Comparison of ENCODE assay signal across 1 cellular context in the genomic region with DNA sequence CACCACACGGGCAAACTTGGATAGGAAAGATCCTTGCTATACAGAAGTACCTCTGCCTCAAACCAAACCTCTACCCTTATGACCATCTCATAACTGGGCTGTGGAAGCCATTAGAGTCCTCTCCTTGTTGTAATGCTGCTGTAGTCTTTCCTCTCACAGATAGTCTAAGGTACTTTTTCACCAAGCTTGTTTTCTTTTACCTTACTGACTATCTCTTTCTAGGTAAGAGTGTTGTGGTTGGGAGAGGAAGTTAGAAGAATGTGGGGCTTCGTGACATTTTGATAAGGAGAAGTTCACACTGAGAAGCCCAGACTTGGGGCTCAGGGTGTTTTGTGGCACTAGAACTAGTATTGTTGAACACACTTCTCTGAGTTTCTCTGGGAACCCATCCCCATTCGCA.
TF ChIP-seq lines count a peak whose summit lies in the region.

No MANE protein-coding gene starts in this region.

TF ChIP-seq in IMR-90, 13 proteins besides CTCF, POLR2A, EP300 and RAD21:
- no peak for TF ChIP-seq MAZ (IDR thresholded peaks at IDR 0.05; ENCODE audit: borderline replicate concordance, low read depth, low read length)
- TF ChIP-seq, protein P1, sequence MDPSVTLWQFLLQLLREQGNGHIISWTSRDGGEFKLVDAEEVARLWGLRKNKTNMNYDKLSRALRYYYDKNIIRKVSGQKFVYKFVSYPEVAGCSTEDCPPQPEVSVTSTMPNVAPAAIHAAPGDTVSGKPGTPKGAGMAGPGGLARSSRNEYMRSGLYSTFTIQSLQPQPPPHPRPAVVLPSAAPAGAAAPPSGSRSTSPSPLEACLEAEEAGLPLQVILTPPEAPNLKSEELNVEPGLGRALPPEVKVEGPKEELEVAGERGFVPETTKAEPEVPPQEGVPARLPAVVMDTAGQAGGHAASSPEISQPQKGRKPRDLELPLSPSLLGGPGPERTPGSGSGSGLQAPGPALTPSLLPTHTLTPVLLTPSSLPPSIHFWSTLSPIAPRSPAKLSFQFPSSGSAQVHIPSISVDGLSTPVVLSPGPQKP (IDR thresholded peaks at IDR 0.05; ENCODE audit: borderline replicate concordance, low read depth, low read length) = no peak
- TF ChIP-seq RCOR1 (IDR thresholded peaks at IDR 0.05; ENCODE audit: insufficient replicate concordance, low read length) = no peak
- TF ChIP-seq CEBPB (IDR thresholded peaks at IDR 0.05; ENCODE audit: low read depth, low read length) = no peak
- TF ChIP-seq RFX5 (IDR thresholded peaks at IDR 0.05; ENCODE audit: low read depth, low read length) = no peak
- TF ChIP-seq CHD1 (IDR thresholded peaks at IDR 0.05; ENCODE audit: low read depth, low read length) = no peak
- TF ChIP-seq BHLHE40 (IDR thresholded peaks at IDR 0.05; ENCODE audit: low read depth, low read length) = no peak
- no peak for TF ChIP-seq MXI1 (IDR thresholded peaks at IDR 0.05; ENCODE audit: borderline replicate concordance, low read depth, low read length)
- TF ChIP-seq, protein P2, sequence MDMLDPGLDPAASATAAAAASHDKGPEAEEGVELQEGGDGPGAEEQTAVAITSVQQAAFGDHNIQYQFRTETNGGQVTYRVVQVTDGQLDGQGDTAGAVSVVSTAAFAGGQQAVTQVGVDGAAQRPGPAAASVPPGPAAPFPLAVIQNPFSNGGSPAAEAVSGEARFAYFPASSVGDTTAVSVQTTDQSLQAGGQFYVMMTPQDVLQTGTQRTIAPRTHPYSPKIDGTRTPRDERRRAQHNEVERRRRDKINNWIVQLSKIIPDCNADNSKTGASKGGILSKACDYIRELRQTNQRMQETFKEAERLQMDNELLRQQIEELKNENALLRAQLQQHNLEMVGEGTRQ (IDR thresholded peaks at IDR 0.05; ENCODE audit: low read depth, low read length) = no peak
